1 cellular context compared by ENCODE assay signal in genomic region chr2:127702395-127703009, GRCh38.
TF ChIP-seq lines count a peak whose summit lies in the region.

No MANE protein-coding gene starts in this region.

TF ChIP-seq in GM23338, 12 proteins besides CTCF, POLR2A, EP300 and RAD21 (continued from another document):
- TF ChIP-seq ZNF462 (CRISPR knock-in tag; IDR thresholded peaks at IDR 0.05) = no peak
